Comparison of ENCODE assay signal across 1 cellular context in genomic region chr18:21571763-21572162, GRCh38.
TF ChIP-seq lines count a peak whose summit lies in the region.

No MANE protein-coding gene starts in this region.

TF ChIP-seq in SK-N-SH treated with all-trans-retinoic acid at 6 μM for 48 hours, 23 proteins besides CTCF, POLR2A, EP300 and RAD21 (continued from another document):
- no peak for TF ChIP-seq CSRNP3 (CRISPR knock-in tag; IDR thresholded peaks at IDR 0.05)
TF ChIP-seq in SK-N-SH treated with all-trans-retinoic acid at 6 μM for 48 hours: peak in this region for 1.
